20 cellular contexts compared by ENCODE assay signal in the genomic region with DNA sequence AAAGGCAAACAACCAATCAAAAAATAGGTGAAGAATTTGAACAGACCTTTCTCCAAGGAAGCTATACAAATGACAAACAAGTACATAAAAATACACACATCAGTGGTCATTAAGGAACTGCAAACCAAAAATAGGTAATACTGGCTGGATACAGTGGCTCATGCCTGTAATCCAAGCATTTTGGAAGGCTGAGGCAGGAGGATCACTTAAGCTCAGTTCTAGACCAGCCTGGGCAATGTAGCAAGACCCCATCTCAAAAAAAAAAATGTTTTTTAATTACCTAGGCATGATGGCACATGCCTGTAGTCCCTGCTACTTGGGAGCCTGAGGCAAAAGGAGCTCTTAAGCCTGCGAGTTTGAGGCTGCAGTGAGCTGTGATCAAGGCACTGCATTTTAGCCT. TPM values are rescaled to one million over a fixed set of nuclear protein-coding genes. Genes with fewer than 3 reads are reported as not detected.
DNase-seq lines count a peak whose midpoint lies in the region; ATAC-seq, FAIRE-seq and TF ChIP-seq lines count a peak whose summit lies in the region.
"Had no signal": no experiment of that assay in that cellular context is flagged by ENCODE, and none has a peak within 500 bp of the region (broad histone marks: within the 10 kb centered on the region; RNA-seq: fewer than 3 reads in every experiment).

No MANE protein-coding gene starts in this region.

- H2BK5ac ChIP-seq in H1 (ENCODE audit: low read depth, low read length): no peak overlapping the region

- no peak overlapping the region for H2BK12ac ChIP-seq in H1 (ENCODE audit: low read depth, low read length)

- dilution Hi-C loops in mammary epithelial cell (cut with HindIII; ENCODE audit: low sequenced_read_pairs): no loop called here

- ATAC-seq in HG02884 (IDR thresholded peaks at IDR 0.05; ENCODE audit: unreplicated experiment): no peak
- ATAC-seq: A549; CD8-positive, alpha-beta T cell had no signal

- H4K20me1 ChIP-seq in mammary epithelial cell (ENCODE audit: insufficient read depth, low read length) (no peaks in the 10 kb centered on the region), H1 (replicated peaks in 1 of 2; ENCODE audit: control insufficient read depth in 1 of 2, insufficient read depth in 2 of 2, low read length in 2 of 2) (peaks cover 0 to 4% of the 10 kb centered on the region in 2 experiments)

- H4K91ac ChIP-seq in H1 (replicated peaks; ENCODE audit: insufficient read length, low read length): no peak overlapping the region

- no peak overlapping the region for H3K4ac ChIP-seq in H1 (replicated peaks; ENCODE audit: insufficient read length, low read depth, low read length)

- TF ChIP-seq POLR2A in breast epithelium (IDR thresholded peaks at IDR 0.05): no peak
- no peak for TF ChIP-seq POLR2A in H1 (IDR thresholded peaks at IDR 0.05; ENCODE audit: control extremely low read depth in 1 of 2, low read depth in 2 of 2, low read length in 2 of 2)

- H4K8ac ChIP-seq in H1 (ENCODE audit: extremely low read depth, insufficient read depth, low read length): no peak overlapping the region

- no peak for TF ChIP-seq EP300 in H1 (IDR thresholded peaks at IDR 0.05; ENCODE audit: borderline replicate concordance in 1 of 2, low read depth in 2 of 2, low read length in 2 of 2)

- no peak overlapping the region for H3K18ac ChIP-seq in H1 (ENCODE audit: extremely low read depth, low read length)

- peak overlapping the region; percentile 5 for H3K4me2 ChIP-seq in mammary epithelial cell (ENCODE audit: insufficient read depth, low read depth, low read length)
- no peak overlapping the region for H3K4me2 ChIP-seq in H1 (ENCODE audit: insufficient read depth in 1 of 2, low read depth in 2 of 2, low read length in 2 of 2)
- H3K4me2 ChIP-seq: A549; BLaER1 treated with 17β-estradiol and CSF1 and Interleukin-3, amounts not matched to agents 10 nM and 100 nM had no signal

- no peaks in the 10 kb centered on the region for H3K4me1 ChIP-seq in mammary epithelial cell (ENCODE audit: insufficient read depth, low read length)
- no peaks in the 10 kb centered on the region for H3K4me1 ChIP-seq in breast epithelium
- H3K4me1 ChIP-seq in H1 (replicated peaks in 1 of 4; ENCODE audit: control insufficient read depth in 3 of 4, insufficient read depth in 4 of 4, low read length in 3 of 4): peaks cover 5 to 14% (median 9%) of the 10 kb centered on the region in 4 experiments; a peak in 6 of 7 replicates
- H3K4me1 ChIP-seq in colonic mucosa: no peaks in the 10 kb centered on the region
- H3K4me1 ChIP-seq: BLaER1 treated with 17β-estradiol and CSF1 and Interleukin-3, amounts not matched to agents 10 nM and 100 nM; Caco-2 had no signal

- TF ChIP-seq CTCF in mammary epithelial cell (conservative IDR thresholded peaks at IDR 0.05 in 1 of 2, IDR thresholded peaks at IDR 0.05 in 1 of 2; ENCODE audit: extremely low read depth in 1 of 2, insufficient read depth in 1 of 2, low read depth in 1 of 2, low read length in 2 of 2) (no peak), breast epithelium (IDR thresholded peaks at IDR 0.05) (no peak), H1 (IDR thresholded peaks at IDR 0.05; ENCODE audit: control extremely low read depth in 1 of 3, insufficient read depth in 1 of 3, low read depth in 1 of 3, low read length in 3 of 3) (no peak), colonic mucosa (IDR thresholded peaks at IDR 0.05) (no peak)

- in situ Hi-C loops in mammary epithelial cell (cut with MboI; ENCODE audit: low sequenced_read_pairs in 2 of 2): no loop called here

- no peaks in the 10 kb centered on the region for H3K23me2 ChIP-seq in H1 (ENCODE audit: low read depth, low read length)

- H3K9ac ChIP-seq in mammary epithelial cell (ENCODE audit: insufficient read depth, low read length) (no peak overlapping the region), H1 (replicated peaks in 1 of 4; ENCODE audit: extremely low read depth in 1 of 4, low read depth in 3 of 4, low read length in 3 of 4) (no peak overlapping the region), colonic mucosa (ENCODE audit: low read depth in 2 of 2, low read length in 2 of 2) (no peak overlapping the region)
- H3K9ac ChIP-seq: BLaER1 treated with 17β-estradiol and CSF1 and Interleukin-3, amounts not matched to agents 10 nM and 100 nM had no signal

- 0% methylated on average over 1 of the region's 1 CpG for WGBS in mammary epithelial cell (ENCODE audit: low coverage, missing lambda C conversion rate)
- 87% methylated on average over 1 of the region's 1 CpG; no CpG with 5 or more reads in 1 of the 2 experiments for WGBS in H1 (ENCODE audit: extremely low coverage in 1 of 2, insufficient coverage in 1 of 2, insufficient read length in 1 of 2, insufficient replicate concordance in 2 of 2, low coverage in 1 of 2, low lambda C conversion rate in 2 of 2, missing lambda C conversion rate in 1 of 2), 2 experiments

- no peak overlapping the region for H3K23ac ChIP-seq in H1 (ENCODE audit: insufficient read length)

- H3K79me2 ChIP-seq in mammary epithelial cell (ENCODE audit: insufficient read depth, low read length) (peaks cover 64% of the 10 kb centered on the region), H1 (ENCODE audit: control insufficient read depth in 1 of 2, insufficient read depth in 2 of 2, low read length in 2 of 2) (peaks cover 8 to 97% of the 10 kb centered on the region in 2 experiments)

- intact Hi-C loops in mammary epithelial cell (cut with micrococcal nuclease) (no loop called here), breast epithelium (cut with DNase I; ENCODE audit: low total_unique reads) (no loop called here), colonic mucosa (cut with DNase I) (no loop called here)

- H3K27ac ChIP-seq in mammary epithelial cell (ENCODE audit: insufficient read depth, low read depth, low read length): no peak overlapping the region
- H3K27ac ChIP-seq in breast epithelium: no peak overlapping the region
- no peak overlapping the region for H3K27ac ChIP-seq in H1 (ENCODE audit: low read depth, low read length)
- H3K27ac ChIP-seq in colonic mucosa: no peak overlapping the region
- H3K27ac ChIP-seq: 22Rv1; A549; BLaER1 treated with 17β-estradiol and CSF1 and Interleukin-3, amounts not matched to agents 10 nM and 100 nM; C4-2B had no signal

- H2BK15ac ChIP-seq in H1 (ENCODE audit: low read length): no peak overlapping the region

- H3K36me3 ChIP-seq in mammary epithelial cell (ENCODE audit: insufficient read depth, low read length) (no peaks in the 10 kb centered on the region), breast epithelium (no peaks in the 10 kb centered on the region), H1 (ENCODE audit: control insufficient read depth in 2 of 4, insufficient read depth in 4 of 4, low read length in 3 of 4) (no peaks in the 10 kb centered on the region), colonic mucosa (no peaks in the 10 kb centered on the region)

- H3K56ac ChIP-seq in H1 (replicated peaks; ENCODE audit: insufficient read length, low read depth, low read length): no peak overlapping the region

- no peak overlapping the region for H2AK5ac ChIP-seq in H1 (ENCODE audit: low read depth, low read length)

- no peak overlapping the region for H2BK120ac ChIP-seq in H1 (replicated peaks; ENCODE audit: low read depth, low read length)

- TF ChIP-seq RAD21 in H1 (IDR thresholded peaks at IDR 0.05 in 1 of 2, conservative IDR thresholded peaks at IDR 0.05 in 1 of 2; ENCODE audit: low read depth in 2 of 2, low read length in 2 of 2): no peak

- H2BK20ac ChIP-seq in H1 (ENCODE audit: low read length): no peak overlapping the region

- no TSS peak for BruUV-seq in mammary epithelial cell (replicated peaks; lab: Mats Ljungman, UMichigan)

- H3K14ac ChIP-seq in H1 (ENCODE audit: insufficient read length): no peak overlapping the region

- no peak for DNase-seq in mammary epithelial cell
- no peak for DNase-seq in breast epithelium (ENCODE audit: low spot score in 2 of 2)
- DNase-seq in NCI-H69 (lab: John Stamatoyannopoulos, UW): peak; percentile 17
- no peak for DNase-seq in H1 (ENCODE audit: low read depth in 1 of 2, low spot score in 2 of 2)
- DNase-seq in colonic mucosa: no peak
- DNase-seq: AML-193; Caco-2; Calu3; CD4-positive, alpha-beta T cell; CD8-positive, alpha-beta T cell; DMS79 treated with DMSO at 0.1 percent for 48 hours; GF-D8 had no signal

- no peak overlapping the region for H2AFZ ChIP-seq in mammary epithelial cell (ENCODE audit: low read depth, low read length)
- H2AFZ ChIP-seq in H1 (ENCODE audit: low read length): no peak overlapping the region

- H3K9me3 ChIP-seq in mammary epithelial cell (replicated peaks; ENCODE audit: insufficient read depth, low read length) (no peaks in the 10 kb centered on the region), breast epithelium (no peaks in the 10 kb centered on the region), H1 (ENCODE audit: insufficient read depth in 2 of 2, low read depth in 1 of 2, low read length in 1 of 2) (no peaks in the 10 kb centered on the region), colonic mucosa (no peaks in the 10 kb centered on the region)
- H3K9me3 ChIP-seq: A549, Caco-2 had no signal

- H3K27me3 ChIP-seq in mammary epithelial cell (ENCODE audit: insufficient read depth, low read length): no peaks in the 10 kb centered on the region
- H3K27me3 ChIP-seq in breast epithelium: no peaks in the 10 kb centered on the region
- H3K27me3 ChIP-seq in H1 (replicated peaks in 1 of 4; ENCODE audit: control insufficient read depth in 3 of 4, extremely low read depth in 1 of 4, insufficient read depth in 3 of 4, low read length in 3 of 4): no peaks in the 10 kb centered on the region
- no peaks in the 10 kb centered on the region for H3K27me3 ChIP-seq in colonic mucosa
- H3K27me3 ChIP-seq: BLaER1 treated with 17β-estradiol and CSF1 and Interleukin-3, amounts not matched to agents 10 nM and 100 nM had no signal

- CTCF ChIA-PET in mammary epithelial cell (lab: Charles Lee; ENCODE audit: low non-redundant PET) (no interaction called here), H1 (lab: Charles Lee; ENCODE audit: partially characterized antibody) (interaction anchor here (1.3 kb wide), 1 partner anchor 17 kb away, joined by 4 read pairs; no protein-coding TSS in a partner anchor)

- no peak for FAIRE-seq in H1 (lab: Jason Lieb, UNC)
- FAIRE-seq: A549, D721Med, GM12891, GM19239 had no signal

- POLR2A ChIA-PET in H1 (lab: Charles Lee; ENCODE audit: partially characterized antibody): interaction anchor here (1.0 kb wide), 1 partner anchor 9 kb away, joined by 3 read pairs; no protein-coding TSS in a partner anchor

- no peak overlapping the region for H3K4me3 ChIP-seq in mammary epithelial cell (replicated peaks in 1 of 3; ENCODE audit: insufficient read depth in 1 of 3, low read depth in 2 of 3, low read length in 3 of 3)
- H3K4me3 ChIP-seq in breast epithelium: no peak overlapping the region
- H3K4me3 ChIP-seq in H1 (ENCODE audit: extremely low read depth in 1 of 4, insufficient read depth in 2 of 4, low read depth in 3 of 4, low read length in 4 of 4): no peak overlapping the region
- H3K4me3 ChIP-seq in colonic mucosa: no peak overlapping the region
- H3K4me3 ChIP-seq: A549; BLaER1 treated with 17β-estradiol and CSF1 and Interleukin-3, amounts not matched to agents 10 nM and 100 nM had no signal

- H4K5ac ChIP-seq in H1 (ENCODE audit: insufficient read length, low read depth, low read length): no peak overlapping the region

- peaks cover 8% of the 10 kb centered on the region; the same call in 1 of the 2 replicates for H3K79me1 ChIP-seq in H1 (ENCODE audit: low read depth, low read length)

RNA-seq across cellular contexts. Expression of a gene that starts 19.3 kb away (rescaled TPM):
- total RNA-seq in mammary epithelial cell: 10 to 100 TPM in 1 of 2 donors, 1 to 10 TPM in 1; 8.5 to 29.8 TPM
- polyA plus RNA-seq in mammary epithelial cell: 28.7 TPM
- polyA minus RNA-seq in mammary epithelial cell: 38.1 TPM
- 10 to 100 TPM; 11.2 to 42.1 (median 20.3) TPM for total RNA-seq in breast epithelium
- 166 and 168 TPM in 2 replicates for total RNA-seq in H1 (2021; fragmentation: NEBNext Ultra II Directional; extraction: Animal tissue kit (Norgen Biotek cat#: 25700))
- polyA plus RNA-seq in H1 (2011; rRNA removed): 78.6 and 93.8 TPM in 2 replicates
- 113 TPM for polyA plus RNA-seq in H1 (2011; cell fraction: cytosol; rRNA removed)
- polyA plus RNA-seq in H1 (2011; cell fraction: nucleus; rRNA removed): 105 TPM
- polyA plus RNA-seq in H1 (2012, experiment 1 of 2): 105 to 144 TPM (median 112 TPM) in 4 replicates
- polyA plus RNA-seq in H1 (2012, experiment 2 of 2): 28.7 TPM
- 90.9 TPM for polyA plus RNA-seq in H1 (2013, experiment 1 of 2)
- 87.9 TPM for polyA plus RNA-seq in H1 (2013, experiment 2 of 2)
- 141 and 202 TPM in 2 replicates for polyA minus RNA-seq in H1 (2011; rRNA and poly(A)+ RNA removed)
- 86.8 TPM for polyA minus RNA-seq in H1 (2011; cell fraction: cytosol; rRNA and poly(A)+ RNA removed)
- polyA minus RNA-seq in H1 (2011; cell fraction: nucleus; rRNA and poly(A)+ RNA removed): 181 TPM
- total RNA-seq in colonic mucosa: 10 to 100 TPM; 19.8 to 35.8 TPM
